13 cellular contexts compared by ENCODE assay signal in the genomic region with DNA sequence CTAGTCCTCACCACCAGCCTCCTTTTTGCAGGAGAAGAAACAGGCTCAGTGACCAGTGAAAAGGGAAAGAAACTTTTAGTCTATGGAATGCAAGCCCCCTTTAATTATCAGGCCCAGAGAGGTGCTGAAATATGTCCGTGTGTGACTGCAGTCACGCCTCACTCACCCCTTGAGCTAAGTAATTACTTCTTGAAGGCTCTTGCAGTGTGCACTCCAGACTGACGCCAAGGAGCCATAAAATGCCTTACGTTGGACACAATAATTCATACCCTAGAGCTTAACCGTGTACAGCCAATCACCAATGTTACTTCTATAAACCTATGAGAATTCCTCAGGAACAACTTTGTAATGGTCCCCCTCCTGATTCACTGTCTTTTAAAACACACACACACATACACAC.
"Had no signal": no experiment of that assay in that cellular context is flagged by ENCODE, and none has a peak within 500 bp of the region (broad histone marks: within the 10 kb centered on the region; RNA-seq: fewer than 3 reads in every experiment).

No MANE protein-coding gene starts in this region.

- H3K9me3 ChIP-seq: ovary, tibial artery had no signal

- H3K27me3 ChIP-seq: hepatocyte, ovary had no signal

- H3K79me2 ChIP-seq: hepatocyte had no signal

- H3K4me3 Mint-ChIP-seq: activated CD4-positive, alpha-beta memory T cell treated with anti-CD3 and anti-CD28 coated beads, Interleukin-2, amount 10 ng/mL, durations not matched to agents 7 days and 5 days; T-helper 17 cell had no signal

- H3K4me1 ChIP-seq: tibial artery had no signal

- FAIRE-seq: endometrium had no signal

- H3K27ac ChIP-seq: hepatocyte, ovary, tibial artery, WERI-Rb-1 had no signal

- H3K9me3 Mint-ChIP-seq: activated CD4-positive, alpha-beta memory T cell treated with anti-CD3 and anti-CD28 coated beads, Interleukin-2, amount 10 ng/mL, durations not matched to agents 7 days and 5 days had no signal

- H3K4me2 ChIP-seq: hepatocyte had no signal

- H3K4me3 ChIP-seq: hepatocyte, ovary, tibial artery had no signal

- DNase-seq: activated CD4-positive, alpha-beta memory T cell treated with anti-CD3 and anti-CD28 coated beads, Interleukin-2, amount 10 ng/mL, durations not matched to agents 7 days and 5 days; aorta; islet precursor cell; left ventricle myocardium superior; SIG-M5; stimulated activated CD4-positive, alpha-beta T cell treated with anti-CD3 and anti-CD28 coated beads, Interleukin-12 subunit alpha, Interleukin-12 subunit beta, amount 100 ng/mL, for 4 hours; stimulated activated CD4-positive, alpha-beta T cell treated with anti-CD3 and anti-CD28 coated beads, Interleukin-2, amount 100 ng/mL, for 24 hours; T-helper 17 cell; tibial artery; WERI-Rb-1 had no signal

- ATAC-seq: left ventricle myocardium superior, T-helper 17 cell had no signal

- H2AFZ ChIP-seq: hepatocyte had no signal

- H3K27ac Mint-ChIP-seq: activated CD4-positive, alpha-beta memory T cell treated with anti-CD3 and anti-CD28 coated beads, Interleukin-2, amount 10 ng/mL, durations not matched to agents 7 days and 5 days; T-helper 17 cell had no signal

- H3K36me3 ChIP-seq: ovary, tibial artery, WERI-Rb-1 had no signal
